Comparison of ENCODE assay signal across 1 cellular context in genomic region chr6:133939778-133940667, GRCh38.
TF ChIP-seq lines count a peak whose summit lies in the region.

No MANE protein-coding gene starts in this region.

TF ChIP-seq in K562, 482 proteins besides CTCF, POLR2A, EP300 and RAD21 (continued from another document and continues in another):
- TF ChIP-seq ARID4B (CRISPR knock-in tag; IDR thresholded peaks at IDR 0.05) = no peak
- TF ChIP-seq PRPF4 (IDR thresholded peaks at IDR 0.05; ENCODE audit: insufficient read depth, low read depth, low read length, poor library complexity, severe bottlenecking) = no peak
- peak; percentile 79 for TF ChIP-seq CEBPB (tag; IDR thresholded peaks at IDR 0.05)
- TF ChIP-seq MTA3 (IDR thresholded peaks at IDR 0.05; ENCODE audit: borderline replicate concordance) = 0 out of 2 replicates have a peak, but pooled peaks have one; percentile 18
- TF ChIP-seq ATF4 (CRISPR knock-in tag; IDR thresholded peaks at IDR 0.05) = peak; percentile 54; the same call in 1 of the 2 replicates
- no peak for TF ChIP-seq RBM22 (IDR thresholded peaks at IDR 0.05; ENCODE audit: low read depth, low read length, poor library complexity, severe bottlenecking)
- no peak for TF ChIP-seq TEAD4 (IDR thresholded peaks at IDR 0.05; ENCODE audit: low read length)
- no peak for TF ChIP-seq TEAD4 (CRISPR knock-in tag; IDR thresholded peaks at IDR 0.05; ENCODE audit: borderline replicate concordance)
- TF ChIP-seq CSDE1 (IDR thresholded peaks at IDR 0.05) = 0 out of 4 replicates have a peak, but pooled peaks of 1 of the 2 experiments have one; percentile 22
- TF ChIP-seq, protein P1, sequence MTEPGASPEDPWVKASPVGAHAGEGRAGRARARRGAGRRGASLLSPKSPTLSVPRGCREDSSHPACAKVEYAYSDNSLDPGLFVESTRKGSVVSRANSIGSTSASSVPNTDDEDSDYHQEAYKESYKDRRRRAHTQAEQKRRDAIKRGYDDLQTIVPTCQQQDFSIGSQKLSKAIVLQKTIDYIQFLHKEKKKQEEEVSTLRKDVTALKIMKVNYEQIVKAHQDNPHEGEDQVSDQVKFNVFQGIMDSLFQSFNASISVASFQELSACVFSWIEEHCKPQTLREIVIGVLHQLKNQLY (CRISPR knock-in tag; conservative IDR thresholded peaks at IDR 0.05) = no peak
- TF ChIP-seq TAF1 (IDR thresholded peaks at IDR 0.05; ENCODE audit: control insufficient read depth, extremely low read depth, insufficient read depth, low read length, severe bottlenecking) = no peak
- TF ChIP-seq ZNF583 (CRISPR knock-in tag; IDR thresholded peaks at IDR 0.05) = peak; percentile 52; the same call in 1 of the 2 replicates
- TF ChIP-seq SMARCA5 (IDR thresholded peaks at IDR 0.05) = peak; percentile 48; the same call in 1 of the 2 replicates
- TF ChIP-seq KHSRP (IDR thresholded peaks at IDR 0.05) = no peak
- 0 out of 2 replicates have a peak, but pooled peaks have one; percentile 26 for TF ChIP-seq MYC (IDR thresholded peaks at IDR 0.05; ENCODE audit: low read depth, low read length)
- no peak for TF ChIP-seq MYC (CRISPR knock-in tag; IDR thresholded peaks at IDR 0.05; ENCODE audit: borderline replicate concordance, low read depth)
- TF ChIP-seq, protein P2, sequence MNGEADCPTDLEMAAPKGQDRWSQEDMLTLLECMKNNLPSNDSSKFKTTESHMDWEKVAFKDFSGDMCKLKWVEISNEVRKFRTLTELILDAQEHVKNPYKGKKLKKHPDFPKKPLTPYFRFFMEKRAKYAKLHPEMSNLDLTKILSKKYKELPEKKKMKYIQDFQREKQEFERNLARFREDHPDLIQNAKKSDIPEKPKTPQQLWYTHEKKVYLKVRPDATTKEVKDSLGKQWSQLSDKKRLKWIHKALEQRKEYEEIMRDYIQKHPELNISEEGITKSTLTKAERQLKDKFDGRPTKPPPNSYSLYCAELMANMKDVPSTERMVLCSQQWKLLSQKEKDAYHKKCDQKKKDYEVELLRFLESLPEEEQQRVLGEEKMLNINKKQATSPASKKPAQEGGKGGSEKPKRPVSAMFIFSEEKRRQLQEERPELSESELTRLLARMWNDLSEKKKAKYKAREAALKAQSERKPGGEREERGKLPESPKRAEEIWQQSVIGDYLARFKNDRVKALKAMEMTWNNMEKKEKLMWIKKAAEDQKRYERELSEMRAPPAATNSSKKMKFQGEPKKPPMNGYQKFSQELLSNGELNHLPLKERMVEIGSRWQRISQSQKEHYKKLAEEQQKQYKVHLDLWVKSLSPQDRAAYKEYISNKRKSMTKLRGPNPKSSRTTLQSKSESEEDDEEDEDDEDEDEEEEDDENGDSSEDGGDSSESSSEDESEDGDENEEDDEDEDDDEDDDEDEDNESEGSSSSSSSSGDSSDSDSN (IDR thresholded peaks at IDR 0.05; ENCODE audit: borderline replicate concordance in 1 of 2, low read depth in 2 of 2, low read length in 2 of 2) = no peak
- TF ChIP-seq, protein P3, sequence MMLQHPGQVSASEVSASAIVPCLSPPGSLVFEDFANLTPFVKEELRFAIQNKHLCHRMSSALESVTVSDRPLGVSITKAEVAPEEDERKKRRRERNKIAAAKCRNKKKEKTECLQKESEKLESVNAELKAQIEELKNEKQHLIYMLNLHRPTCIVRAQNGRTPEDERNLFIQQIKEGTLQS (IDR thresholded peaks at IDR 0.05) = peak; percentile 25; the same call in 1 of the 2 replicates
- TF ChIP-seq, protein P3 (CRISPR knock-in tag; conservative IDR thresholded peaks at IDR 0.05) = no peak
- TF ChIP-seq RUNX1 (IDR thresholded peaks at IDR 0.05; ENCODE audit: low read depth) = no peak
- peak; percentile 60 to 70; a peak in 3 of 4 replicates for TF ChIP-seq FOXK2 (conservative IDR thresholded peaks at IDR 0.05 in 1 of 2, IDR thresholded peaks at IDR 0.05 in 1 of 2; ENCODE audit: low read depth in 2 of 2)
- TF ChIP-seq ZNF165 (CRISPR knock-in tag; IDR thresholded peaks at IDR 0.05; ENCODE audit: borderline replicate concordance) = 0 out of 2 replicates have a peak, but pooled peaks have one; percentile 28
- TF ChIP-seq ZNF644 (tag; IDR thresholded peaks at IDR 0.05; ENCODE audit: low read depth) = peak; percentile 55; the same call in 1 of the 2 replicates
- no peak for TF ChIP-seq POLR3A (IDR thresholded peaks at IDR 0.05; ENCODE audit: borderline replicate concordance, extremely low read depth, insufficient read depth, insufficient read length)
- peak in 1 of 3 experiments; percentile 7 for TF ChIP-seq YY1 (IDR thresholded peaks at IDR 0.05; ENCODE audit: borderline replicate concordance in 1 of 3, control insufficient read depth in 1 of 3, extremely low read depth in 1 of 3, insufficient read depth in 3 of 3, insufficient read length in 1 of 3, insufficient replicate concordance in 2 of 3, low read depth in 1 of 3, low read length in 2 of 3)
- no peak for TF ChIP-seq ZNF668 (CRISPR knock-in tag; IDR thresholded peaks at IDR 0.05)
- 0 out of 4 replicates have a peak, but pooled peaks of 1 of the 2 experiments have one; percentile 29 for TF ChIP-seq NRF1 (conservative IDR thresholded peaks at IDR 0.05 in 1 of 2, IDR thresholded peaks at IDR 0.05 in 1 of 2)
- no peak for TF ChIP-seq TCF7 (IDR thresholded peaks at IDR 0.05; ENCODE audit: borderline replicate concordance)
- TF ChIP-seq RBM25 (IDR thresholded peaks at IDR 0.05; ENCODE audit: low read depth, low read length, severe bottlenecking) = no peak
- TF ChIP-seq HMG20A (CRISPR knock-in tag; conservative IDR thresholded peaks at IDR 0.05) = no peak
- TF ChIP-seq ETV6 (IDR thresholded peaks at IDR 0.05; ENCODE audit: borderline replicate concordance in 1 of 2, low read depth in 2 of 2, low read length in 1 of 2) = peak in 1 of 2 experiments; percentile 69; a peak in 2 of 4 replicates
- TF ChIP-seq ETV6 (CRISPR knock-in tag; IDR thresholded peaks at IDR 0.05; ENCODE audit: borderline replicate concordance) = no peak
- TF ChIP-seq MGA (IDR thresholded peaks at IDR 0.05) = peak; percentile 29; the same call in 1 of the 2 replicates
- no peak for TF ChIP-seq NUFIP1 (IDR thresholded peaks at IDR 0.05; ENCODE audit: partially characterized antibody)
- peak; percentile 62 for TF ChIP-seq POLR2H (tag; IDR thresholded peaks at IDR 0.05; ENCODE audit: low read depth)
- no peak for TF ChIP-seq HDGF (IDR thresholded peaks at IDR 0.05)
